In the genomic region with DNA sequence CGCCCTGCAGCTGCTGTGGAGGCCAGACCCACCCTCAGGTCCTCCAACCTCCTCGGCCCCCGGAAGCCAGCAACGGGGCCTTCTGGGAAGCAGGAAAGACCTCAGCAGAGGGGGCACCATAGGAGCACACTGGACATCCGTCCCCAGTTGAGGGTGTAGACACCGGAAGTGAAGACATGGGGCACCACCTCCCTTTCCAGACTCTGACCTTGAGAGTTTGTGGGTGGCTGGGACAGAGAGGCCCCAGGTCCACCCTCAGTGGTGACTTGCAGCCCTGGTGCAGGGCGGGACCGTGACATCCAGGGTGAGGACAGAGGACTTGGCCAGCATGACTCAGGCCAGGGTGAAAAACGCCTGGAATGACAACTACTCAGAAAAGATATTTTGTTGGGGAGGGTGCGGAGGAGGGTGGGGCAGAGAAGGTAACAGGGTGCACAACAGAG, we compare ENCODE assay signal across 8 cellular contexts. TPM values are rescaled to one million over a fixed set of nuclear protein-coding genes. Genes with fewer than 3 reads are reported as not detected.
DNase-seq lines count a peak whose midpoint lies in the region; ATAC-seq and TF ChIP-seq lines count a peak whose summit lies in the region.

No MANE protein-coding gene starts in this region.

- H2BK15ac ChIP-seq in H9 (ENCODE audit: low read depth, low read length): no peak overlapping the region

- DNase-seq in H9 (no peak), WTC11 (ENCODE audit: low spot score) (no peak), Right ventricle myocardium superior (peak; percentile 87), prostate gland (ENCODE audit: low spot score) (no peak), HuH-7 (ENCODE audit: low spot score) (no peak)
- no peak for DNase-seq in stimulated activated CD4-positive, alpha-beta T cell treated with anti-CD3 and anti-CD28 coated beads, Interleukin-1b, Interleukin-23, amount 100 ng/mL, for 48 hours

- H2AFZ ChIP-seq in H9 (ENCODE audit: low read length): no peak overlapping the region

- H3K56ac ChIP-seq in H9 (ENCODE audit: insufficient read length, low read depth, low read length): no peak overlapping the region

- H3K4ac ChIP-seq in H9 (ENCODE audit: low read depth, low read length): no peak overlapping the region; the same call in 1 of the 2 replicates

- H3K9me3 ChIP-seq in H9 (ENCODE audit: control insufficient read depth, low read depth, low read length) (no peaks in the 10 kb centered on the region), prostate gland (no peaks in the 10 kb centered on the region)

- CTCF ChIA-PET in WTC11 (lab: Charles Lee): interaction anchor here (0.9 to 1.7 kb wide), 6 partner anchors 16 to 163 kb away, joined by 3 to 20 read pairs (median 4); no protein-coding TSS in a partner anchor

- TF ChIP-seq CTCF in H9 (conservative IDR thresholded peaks at IDR 0.05) (no peak), WTC11 (IDR thresholded peaks at IDR 0.05) (no peak), prostate gland (IDR thresholded peaks at IDR 0.05) (no peak)

- H3K27ac Mint-ChIP-seq in H9: peak overlapping the region; percentile 18 to 96 (median 64); a peak in 4 of 7 replicates
- peak overlapping the region; percentile 88 for H3K27ac Mint-ChIP-seq in WTC11

- no peaks in the 10 kb centered on the region for H3K9me3 Mint-ChIP-seq in H9
- no peaks in the 10 kb centered on the region for H3K9me3 Mint-ChIP-seq in WTC11

- no peaks in the 10 kb centered on the region for H3K79me1 ChIP-seq in H9 (ENCODE audit: insufficient read depth, low read depth, low read length, poor library complexity, severe bottlenecking)

- no peak overlapping the region for H3K4me2 ChIP-seq in H9 (ENCODE audit: insufficient read depth, insufficient read length, low read length)

- no peaks in the 10 kb centered on the region for H3K36me3 ChIP-seq in prostate gland

- no peaks in the 10 kb centered on the region for H3K27me3 ChIP-seq in H9 (ENCODE audit: insufficient read depth, low read length)
- H3K27me3 ChIP-seq in prostate gland (replicated peaks; ENCODE audit: insufficient read depth): no peaks in the 10 kb centered on the region

- peaks cover 2% of the 10 kb centered on the region for H3K23me2 ChIP-seq in H9 (ENCODE audit: insufficient read length, low read depth, low read length, poor library complexity, severe bottlenecking)

- H3K27ac ChIP-seq in H9 (ENCODE audit: insufficient read length, low read depth, low read length) (no peak overlapping the region), prostate gland (peak overlapping the region; percentile 74 to 82)

- no peak overlapping the region for H3K4me3 ChIP-seq in prostate gland

- no peak overlapping the region for H4K91ac ChIP-seq in H9 (ENCODE audit: insufficient read length, low read depth, low read length)

- H3K79me2 ChIP-seq in H9 (ENCODE audit: insufficient read depth, low read length): no peaks in the 10 kb centered on the region

- peak overlapping the region; percentile 10 for H3K18ac ChIP-seq in H9 (ENCODE audit: insufficient read length, low read depth, low read length)

- H2BK5ac ChIP-seq in H9 (ENCODE audit: insufficient read length, low read length): no peak overlapping the region

- H2BK12ac ChIP-seq in H9 (ENCODE audit: insufficient read length, low read depth, low read length): no peak overlapping the region

- H4K20me1 ChIP-seq in H9 (ENCODE audit: control insufficient read depth, insufficient read depth, insufficient read length): no peaks in the 10 kb centered on the region

- no peak for TF ChIP-seq POLR2A in prostate gland (IDR thresholded peaks at IDR 0.05)

- no peak overlapping the region for H2BK20ac ChIP-seq in H9 (ENCODE audit: low read depth, low read length, poor library complexity, severe bottlenecking)

- intact Hi-C loops in Right ventricle myocardium superior (cut with DNase I) (no loop called here), prostate gland (cut with DNase I) (loop anchor here (5.0 kb wide), 1 partner anchor 39 kb away; no protein-coding TSS in a partner anchor)

- no peak overlapping the region for H2BK120ac ChIP-seq in H9 (ENCODE audit: low read depth, low read length, poor library complexity, severe bottlenecking)

- no peak overlapping the region; the same call in 1 of the 2 replicates for H3K14ac ChIP-seq in H9 (ENCODE audit: insufficient read depth, low read length)

- H3K4me1 Mint-ChIP-seq in H9 (peaks cover 26 to 36% of the 10 kb centered on the region in 2 experiments), WTC11 (peaks cover 33% of the 10 kb centered on the region)

- H3K9ac ChIP-seq in H9 (ENCODE audit: extremely low read depth, insufficient read length, low read length): no peak overlapping the region

- POLR2A ChIA-PET in WTC11 (lab: Charles Lee): no interaction called here

- H4K8ac ChIP-seq in H9 (replicated peaks; ENCODE audit: insufficient read length, low read depth, low read length): no peak overlapping the region

- no peak overlapping the region for H2AK5ac ChIP-seq in H9 (ENCODE audit: insufficient read length, low read length)

- H3K4me1 ChIP-seq in H9 (ENCODE audit: insufficient read depth, low read length) (peaks cover 2% of the 10 kb centered on the region; the same call in 1 of the 2 replicates), prostate gland (replicated peaks) (peaks cover 6% of the 10 kb centered on the region)

- no peak overlapping the region for H3K23ac ChIP-seq in H9 (ENCODE audit: insufficient read length, low read depth, low read length)

- H3K36me3 Mint-ChIP-seq in H9 (ENCODE audit: insufficient read depth in 1 of 3, low read depth in 3 of 3): no peaks in the 10 kb centered on the region; a peak in 1 of 7 replicates
- H3K36me3 Mint-ChIP-seq in WTC11: no peaks in the 10 kb centered on the region

- H3K4me3 Mint-ChIP-seq in H9 (peak overlapping the region; percentile 38 to 59; a peak in 4 of 5 replicates), WTC11 (no peak overlapping the region)

- H3K27me3 Mint-ChIP-seq in H9 (ENCODE audit: low read depth): no peaks in the 10 kb centered on the region; the same call in none of the 2 replicates
- no peaks in the 10 kb centered on the region for H3K27me3 Mint-ChIP-seq in WTC11 (ENCODE audit: low read depth)

- no CpG with 5 or more reads among the region's 10 CpGs for WGBS in H9 (ENCODE audit: extremely low coverage, insufficient read length, low lambda C conversion rate)
- 53% methylated on average over 10 of the region's 10 CpGs for WGBS in prostate gland

- ATAC-seq in WTC11 (no peak), Right ventricle myocardium superior (ENCODE audit: poor library complexity) (peak; percentile 76), GM18511 (IDR thresholded peaks at IDR 0.05; ENCODE audit: unreplicated experiment) (no peak), HG02840 (IDR thresholded peaks at IDR 0.05; ENCODE audit: low FRiP score, unreplicated experiment) (no peak)

- H3T11ph ChIP-seq in H9 (ENCODE audit: low read length): no peak overlapping the region

- H4K5ac ChIP-seq in H9 (ENCODE audit: insufficient read length, low read depth, low read length): no peak overlapping the region

TF ChIP-seq in WTC11, 78 proteins besides CTCF, POLR2A, EP300 and RAD21 (continues in another document):
- TF ChIP-seq, protein P1, sequence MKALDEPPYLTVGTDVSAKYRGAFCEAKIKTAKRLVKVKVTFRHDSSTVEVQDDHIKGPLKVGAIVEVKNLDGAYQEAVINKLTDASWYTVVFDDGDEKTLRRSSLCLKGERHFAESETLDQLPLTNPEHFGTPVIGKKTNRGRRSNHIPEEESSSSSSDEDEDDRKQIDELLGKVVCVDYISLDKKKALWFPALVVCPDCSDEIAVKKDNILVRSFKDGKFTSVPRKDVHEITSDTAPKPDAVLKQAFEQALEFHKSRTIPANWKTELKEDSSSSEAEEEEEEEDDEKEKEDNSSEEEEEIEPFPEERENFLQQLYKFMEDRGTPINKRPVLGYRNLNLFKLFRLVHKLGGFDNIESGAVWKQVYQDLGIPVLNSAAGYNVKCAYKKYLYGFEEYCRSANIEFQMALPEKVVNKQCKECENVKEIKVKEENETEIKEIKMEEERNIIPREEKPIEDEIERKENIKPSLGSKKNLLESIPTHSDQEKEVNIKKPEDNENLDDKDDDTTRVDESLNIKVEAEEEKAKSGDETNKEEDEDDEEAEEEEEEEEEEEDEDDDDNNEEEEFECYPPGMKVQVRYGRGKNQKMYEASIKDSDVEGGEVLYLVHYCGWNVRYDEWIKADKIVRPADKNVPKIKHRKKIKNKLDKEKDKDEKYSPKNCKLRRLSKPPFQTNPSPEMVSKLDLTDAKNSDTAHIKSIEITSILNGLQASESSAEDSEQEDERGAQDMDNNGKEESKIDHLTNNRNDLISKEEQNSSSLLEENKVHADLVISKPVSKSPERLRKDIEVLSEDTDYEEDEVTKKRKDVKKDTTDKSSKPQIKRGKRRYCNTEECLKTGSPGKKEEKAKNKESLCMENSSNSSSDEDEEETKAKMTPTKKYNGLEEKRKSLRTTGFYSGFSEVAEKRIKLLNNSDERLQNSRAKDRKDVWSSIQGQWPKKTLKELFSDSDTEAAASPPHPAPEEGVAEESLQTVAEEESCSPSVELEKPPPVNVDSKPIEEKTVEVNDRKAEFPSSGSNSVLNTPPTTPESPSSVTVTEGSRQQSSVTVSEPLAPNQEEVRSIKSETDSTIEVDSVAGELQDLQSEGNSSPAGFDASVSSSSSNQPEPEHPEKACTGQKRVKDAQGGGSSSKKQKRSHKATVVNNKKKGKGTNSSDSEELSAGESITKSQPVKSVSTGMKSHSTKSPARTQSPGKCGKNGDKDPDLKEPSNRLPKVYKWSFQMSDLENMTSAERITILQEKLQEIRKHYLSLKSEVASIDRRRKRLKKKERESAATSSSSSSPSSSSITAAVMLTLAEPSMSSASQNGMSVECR (CRISPR knock-in tag; IDR thresholded peaks at IDR 0.05; ENCODE audit: borderline replicate concordance): no peak
- no peak for TF ChIP-seq ZNF263 (CRISPR knock-in tag; IDR thresholded peaks at IDR 0.05; ENCODE audit: low read depth)
- no peak for TF ChIP-seq ZNF219 (CRISPR knock-in tag; IDR thresholded peaks at IDR 0.05; ENCODE audit: borderline replicate concordance)
- no peak for TF ChIP-seq SP1 (CRISPR knock-in tag; conservative IDR thresholded peaks at IDR 0.05)
- TF ChIP-seq EMX1 (CRISPR knock-in tag; IDR thresholded peaks at IDR 0.05): no peak
- TF ChIP-seq ZNF423 (CRISPR knock-in tag; IDR thresholded peaks at IDR 0.05): no peak
- TF ChIP-seq JAZF1 (CRISPR knock-in tag; IDR thresholded peaks at IDR 0.05): no peak
- no peak for TF ChIP-seq IRF2 (CRISPR knock-in tag; IDR thresholded peaks at IDR 0.05; ENCODE audit: borderline replicate concordance, low read depth)
- no peak for TF ChIP-seq TP53 (CRISPR knock-in tag; IDR thresholded peaks at IDR 0.05)
- no peak for TF ChIP-seq TEAD1 (CRISPR knock-in tag; IDR thresholded peaks at IDR 0.05)

RNA-seq across cellular contexts. Expression of gene CEP295NL, which starts 19.9 kb away (rescaled TPM):
- total RNA-seq in H9 (2021) (0.42 and 0.66 TPM in 2 replicates), WTC11 (2021) (0.61 to 0.89 TPM (median 0.89 TPM) in 3 replicates), Right ventricle myocardium superior (0.70 TPM), prostate gland (1 to 10 TPM; 2.2 to 8.2 TPM)

RNA-seq across cellular contexts. Expression of gene TIMP2, which starts 42.1 kb away (rescaled TPM):
- total RNA-seq in H9 (2021) (29.0 and 30.3 TPM in 2 replicates), WTC11 (2021) (36.9 to 39.3 TPM (median 37.1 TPM) in 3 replicates), Right ventricle myocardium superior (114 TPM), prostate gland (100 to 1,000 TPM in 1 of 2 donors, 10 to 100 TPM in 1; 54.5 to 500 TPM)

RNA-seq across cellular contexts. Expression of gene USP36, which starts 42.5 kb away (rescaled TPM):
- total RNA-seq in H9 (2021) (101 and 106 TPM in 2 replicates), WTC11 (2021) (62.0 to 74.0 TPM (median 65.8 TPM) in 3 replicates), Right ventricle myocardium superior (17.8 TPM), prostate gland (10 to 100 TPM; 31.2 to 66.6 TPM)
